Comparison of ENCODE assay signal across 2 cellular contexts in genomic region chr7:21939858-21940322, GRCh38.
TF ChIP-seq lines count a peak whose summit lies in the region.

No MANE protein-coding gene starts in this region.

TF ChIP-seq in SK-N-SH treated with all-trans-retinoic acid at 6 μM for 48 hours, 23 proteins besides CTCF, POLR2A, EP300 and RAD21 (continued from another document):
- TF ChIP-seq POU6F1 (CRISPR knock-in tag; IDR thresholded peaks at IDR 0.05; ENCODE audit: borderline replicate concordance, low read depth) (no peak), SNAI2 (CRISPR knock-in tag; IDR thresholded peaks at IDR 0.05) (no peak), CSRNP3 (CRISPR knock-in tag; IDR thresholded peaks at IDR 0.05) (no peak), ZFP30 (CRISPR knock-in tag; IDR thresholded peaks at IDR 0.05) (no peak), PPARA (CRISPR knock-in tag; IDR thresholded peaks at IDR 0.05; ENCODE audit: borderline replicate concordance) (no peak), GLIS3 (CRISPR knock-in tag; IDR thresholded peaks at IDR 0.05) (no peak), PATZ1 (CRISPR knock-in tag; IDR thresholded peaks at IDR 0.05; ENCODE audit: borderline replicate concordance) (no peak), ZC3H10 (CRISPR knock-in tag; IDR thresholded peaks at IDR 0.05) (no peak), ZNF565 (CRISPR knock-in tag; conservative IDR thresholded peaks at IDR 0.05; ENCODE audit: low read depth) (no peak), BACH2 (CRISPR knock-in tag; IDR thresholded peaks at IDR 0.05; ENCODE audit: borderline replicate concordance) (no peak), RARB (CRISPR knock-in tag; IDR thresholded peaks at IDR 0.05) (no peak), OSR1 (CRISPR knock-in tag; IDR thresholded peaks at IDR 0.05) (no peak), ESRRG (CRISPR knock-in tag; IDR thresholded peaks at IDR 0.05) (no peak)
TF ChIP-seq in SK-N-SH treated with all-trans-retinoic acid at 6 μM for 48 hours: peak in this region for 0.

TF ChIP-seq in SK-N-SH, 30 proteins besides CTCF, POLR2A, EP300 and RAD21 (continued from another document):
- TF ChIP-seq SMC3 (IDR thresholded peaks at IDR 0.05; ENCODE audit: low read depth, low read length) (no peak), MAX (IDR thresholded peaks at IDR 0.05; ENCODE audit: low read depth) (no peak), MXI1 (IDR thresholded peaks at IDR 0.05; ENCODE audit: low read depth, low read length) (no peak), SIN3A (IDR thresholded peaks at IDR 0.05; ENCODE audit: borderline replicate concordance, low read depth, low read length) (no peak), REST (IDR thresholded peaks at IDR 0.05; ENCODE audit: low read depth, low read length) (no peak), EZH2phosphoT487 (IDR thresholded peaks at IDR 0.05; ENCODE audit: borderline replicate concordance, low read depth) (no peak), GATA2 (CRISPR knock-in tag; IDR thresholded peaks at IDR 0.05) (no peak), JUND (IDR thresholded peaks at IDR 0.05) (no peak)
